ENCODE assay signal across 8 cellular contexts in the genomic region with DNA sequence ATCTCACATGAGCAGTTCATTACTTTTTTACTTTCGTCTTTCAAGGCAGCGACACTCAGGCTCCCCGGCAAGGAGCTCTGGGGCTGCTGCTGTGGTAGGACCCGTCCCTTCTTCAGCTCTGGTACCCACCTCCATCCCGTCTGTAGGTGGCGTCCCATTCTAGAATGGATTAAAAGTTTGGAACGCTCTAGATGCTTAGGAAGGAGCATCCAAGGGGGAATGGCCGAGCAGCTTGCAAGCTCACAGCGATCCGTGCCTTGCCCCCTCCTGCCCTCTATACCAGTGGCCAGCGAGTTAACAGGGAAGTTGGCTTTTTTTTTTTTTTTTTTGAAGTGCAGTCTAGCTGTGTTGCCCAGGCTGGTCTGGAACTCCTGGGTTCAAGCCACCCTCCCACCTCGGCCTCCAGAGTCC. TPM values are rescaled to one million over a fixed set of nuclear protein-coding genes. Genes with fewer than 3 reads are reported as not detected.
A peak's percentile ranks its signal among the peaks of the same experiment; 100 is the strongest.
DNase-seq lines count a peak whose midpoint lies in the region; ATAC-seq and TF ChIP-seq lines count a peak whose summit lies in the region.

No MANE protein-coding gene starts in this region.

- CTCF ChIA-PET in CD4-positive, alpha-beta memory T cell (lab: Charles Lee; ENCODE audit: partially characterized antibody): interaction anchor here (0.8 to 1.7 kb wide), 8 partner anchors 17 to 158 kb away, joined by 3 to 5 read pairs (median 3); no protein-coding TSS in a partner anchor

- ATAC-seq in GM21381 (IDR thresholded peaks at IDR 0.05; ENCODE audit: unreplicated experiment) (peak; percentile 71), SK-N-SH treated with all-trans-retinoic acid at 6 μM for 48 hours (peak; percentile 72), HG03045 (IDR thresholded peaks at IDR 0.05; ENCODE audit: unreplicated experiment) (no peak), gastrocnemius medialis (no peak)

- H3K9me3 Mint-ChIP-seq in CD4-positive, alpha-beta memory T cell: no peaks in the 10 kb centered on the region
- no peaks in the 10 kb centered on the region for H3K9me3 Mint-ChIP-seq in stimulated activated naive CD8-positive, alpha-beta T cell treated with anti-CD3 and anti-CD28 coated beads, Interleukin-15, Interleukin-2, amounts not matched to agents 100 ng/mL and 50 ng/mL, for 24 hours

- H3K4me1 ChIP-seq in CD4-positive, alpha-beta memory T cell (ENCODE audit: insufficient read depth, low read length): no peaks in the 10 kb centered on the region
- peaks cover 10 to 26% of the 10 kb centered on the region in 2 donors for H3K4me1 ChIP-seq in gastrocnemius medialis

- in situ Hi-C loops in gastrocnemius medialis (cut with MboI; ENCODE audit: low sequenced_read_pairs in 4 of 4): no loop called here

- TF ChIP-seq POLR2A in gastrocnemius medialis (IDR thresholded peaks at IDR 0.05): no peak

- no peaks in the 10 kb centered on the region for H3K27me3 Mint-ChIP-seq in CD4-positive, alpha-beta memory T cell
- no peaks in the 10 kb centered on the region for H3K27me3 Mint-ChIP-seq in stimulated activated naive CD8-positive, alpha-beta T cell treated with anti-CD3 and anti-CD28 coated beads, Interleukin-15, Interleukin-2, amounts not matched to agents 100 ng/mL and 50 ng/mL, for 24 hours

- POLR2A ChIA-PET in CD4-positive, alpha-beta memory T cell (lab: Charles Lee; ENCODE audit: partially characterized antibody): interaction anchor here (1.4 kb wide), 1 partner anchor 23 kb away, joined by 3 read pairs; a partner anchor contains a TSS

- no peaks in the 10 kb centered on the region for H3K9me3 ChIP-seq in CD4-positive, alpha-beta memory T cell (ENCODE audit: control insufficient read depth in 1 of 2, low read length in 2 of 2)
- no peaks in the 10 kb centered on the region for H3K9me3 ChIP-seq in gastrocnemius medialis

- no peaks in the 10 kb centered on the region for H3K36me3 Mint-ChIP-seq in CD4-positive, alpha-beta memory T cell
- no peaks in the 10 kb centered on the region for H3K36me3 Mint-ChIP-seq in stimulated activated naive CD8-positive, alpha-beta T cell treated with anti-CD3 and anti-CD28 coated beads, Interleukin-15, Interleukin-2, amounts not matched to agents 100 ng/mL and 50 ng/mL, for 24 hours (ENCODE audit: low read depth)

- no peak overlapping the region for H3K27ac ChIP-seq in CD4-positive, alpha-beta memory T cell (ENCODE audit: low read depth, low read length)
- no peak overlapping the region for H3K27ac ChIP-seq in gastrocnemius medialis

- peak overlapping the region in 1 of 7 donors; percentile 18 for H3K27ac Mint-ChIP-seq in CD4-positive, alpha-beta memory T cell
- no peak overlapping the region for H3K27ac Mint-ChIP-seq in stimulated activated naive CD8-positive, alpha-beta T cell treated with anti-CD3 and anti-CD28 coated beads, Interleukin-15, Interleukin-2, amounts not matched to agents 100 ng/mL and 50 ng/mL, for 24 hours

- DNase-seq in CD4-positive, alpha-beta memory T cell: peak in 2 of 5 donors; percentile 6 to 17
- DNase-seq in foreskin melanocyte: peak; percentile 90
- no peak for DNase-seq in gastrocnemius medialis
- DNase-seq in GOT3 (lab: John Stamatoyannopoulos, UW): no peak

- peak overlapping the region in 6 of 8 donors; percentile 24 to 63 (median 38) for H3K4me3 Mint-ChIP-seq in CD4-positive, alpha-beta memory T cell
- peak overlapping the region; percentile 27 for H3K4me3 Mint-ChIP-seq in stimulated activated naive CD8-positive, alpha-beta T cell treated with anti-CD3 and anti-CD28 coated beads, Interleukin-15, Interleukin-2, amounts not matched to agents 100 ng/mL and 50 ng/mL, for 24 hours

- H3K4me1 Mint-ChIP-seq in CD4-positive, alpha-beta memory T cell: peaks cover 0 to 8% (median 3%) of the 10 kb centered on the region in 4 donors
- H3K4me1 Mint-ChIP-seq in stimulated activated naive CD8-positive, alpha-beta T cell treated with anti-CD3 and anti-CD28 coated beads, Interleukin-15, Interleukin-2, amounts not matched to agents 100 ng/mL and 50 ng/mL, for 24 hours (ENCODE audit: low read depth): peaks cover 10% of the 10 kb centered on the region

- intact Hi-C loops in CD4-positive, alpha-beta memory T cell (cut with micrococcal nuclease): no loop called here
- intact Hi-C loops in gastrocnemius medialis (cut with DNase I; ENCODE audit: low total_unique reads): no loop called here

- no peaks in the 10 kb centered on the region for H3K27me3 ChIP-seq in CD4-positive, alpha-beta memory T cell (ENCODE audit: insufficient read depth, low read length)
- no peaks in the 10 kb centered on the region for H3K27me3 ChIP-seq in gastrocnemius medialis

- H3K4me3 ChIP-seq in CD4-positive, alpha-beta memory T cell (ENCODE audit: low read length in 2 of 2): no peak overlapping the region
- H3K4me3 ChIP-seq in gastrocnemius medialis: no peak overlapping the region

- TF ChIP-seq CTCF in gastrocnemius medialis (IDR thresholded peaks at IDR 0.05 in 4 of 5, conservative IDR thresholded peaks at IDR 0.05 in 1 of 5): no peak

- no peaks in the 10 kb centered on the region for H3K36me3 ChIP-seq in CD4-positive, alpha-beta memory T cell (ENCODE audit: insufficient read depth, low read length)
- no peaks in the 10 kb centered on the region for H3K36me3 ChIP-seq in gastrocnemius medialis

TF ChIP-seq in SK-N-SH treated with all-trans-retinoic acid at 6 μM for 48 hours, 23 proteins besides CTCF, POLR2A, EP300 and RAD21:
- TF ChIP-seq BACH2 (CRISPR knock-in tag; IDR thresholded peaks at IDR 0.05; ENCODE audit: borderline replicate concordance) (no peak), OSR1 (CRISPR knock-in tag; IDR thresholded peaks at IDR 0.05) (no peak), CSDC2 (CRISPR knock-in tag; IDR thresholded peaks at IDR 0.05) (no peak), TCF4 (CRISPR knock-in tag; IDR thresholded peaks at IDR 0.05; ENCODE audit: borderline replicate concordance) (no peak), SNAI2 (CRISPR knock-in tag; IDR thresholded peaks at IDR 0.05) (no peak)
- TF ChIP-seq, protein P1, sequence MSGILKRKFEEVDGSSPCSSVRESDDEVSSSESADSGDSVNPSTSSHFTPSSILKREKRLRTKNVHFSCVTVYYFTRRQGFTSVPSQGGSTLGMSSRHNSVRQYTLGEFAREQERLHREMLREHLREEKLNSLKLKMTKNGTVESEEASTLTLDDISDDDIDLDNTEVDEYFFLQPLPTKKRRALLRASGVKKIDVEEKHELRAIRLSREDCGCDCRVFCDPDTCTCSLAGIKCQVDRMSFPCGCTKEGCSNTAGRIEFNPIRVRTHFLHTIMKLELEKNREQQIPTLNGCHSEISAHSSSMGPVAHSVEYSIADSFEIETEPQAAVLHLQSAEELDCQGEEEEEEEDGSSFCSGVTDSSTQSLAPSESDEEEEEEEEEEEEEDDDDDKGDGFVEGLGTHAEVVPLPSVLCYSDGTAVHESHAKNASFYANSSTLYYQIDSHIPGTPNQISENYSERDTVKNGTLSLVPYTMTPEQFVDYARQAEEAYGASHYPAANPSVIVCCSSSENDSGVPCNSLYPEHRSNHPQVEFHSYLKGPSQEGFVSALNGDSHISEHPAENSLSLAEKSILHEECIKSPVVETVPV (CRISPR knock-in tag; IDR thresholded peaks at IDR 0.05): no peak
- TF ChIP-seq, protein P2, sequence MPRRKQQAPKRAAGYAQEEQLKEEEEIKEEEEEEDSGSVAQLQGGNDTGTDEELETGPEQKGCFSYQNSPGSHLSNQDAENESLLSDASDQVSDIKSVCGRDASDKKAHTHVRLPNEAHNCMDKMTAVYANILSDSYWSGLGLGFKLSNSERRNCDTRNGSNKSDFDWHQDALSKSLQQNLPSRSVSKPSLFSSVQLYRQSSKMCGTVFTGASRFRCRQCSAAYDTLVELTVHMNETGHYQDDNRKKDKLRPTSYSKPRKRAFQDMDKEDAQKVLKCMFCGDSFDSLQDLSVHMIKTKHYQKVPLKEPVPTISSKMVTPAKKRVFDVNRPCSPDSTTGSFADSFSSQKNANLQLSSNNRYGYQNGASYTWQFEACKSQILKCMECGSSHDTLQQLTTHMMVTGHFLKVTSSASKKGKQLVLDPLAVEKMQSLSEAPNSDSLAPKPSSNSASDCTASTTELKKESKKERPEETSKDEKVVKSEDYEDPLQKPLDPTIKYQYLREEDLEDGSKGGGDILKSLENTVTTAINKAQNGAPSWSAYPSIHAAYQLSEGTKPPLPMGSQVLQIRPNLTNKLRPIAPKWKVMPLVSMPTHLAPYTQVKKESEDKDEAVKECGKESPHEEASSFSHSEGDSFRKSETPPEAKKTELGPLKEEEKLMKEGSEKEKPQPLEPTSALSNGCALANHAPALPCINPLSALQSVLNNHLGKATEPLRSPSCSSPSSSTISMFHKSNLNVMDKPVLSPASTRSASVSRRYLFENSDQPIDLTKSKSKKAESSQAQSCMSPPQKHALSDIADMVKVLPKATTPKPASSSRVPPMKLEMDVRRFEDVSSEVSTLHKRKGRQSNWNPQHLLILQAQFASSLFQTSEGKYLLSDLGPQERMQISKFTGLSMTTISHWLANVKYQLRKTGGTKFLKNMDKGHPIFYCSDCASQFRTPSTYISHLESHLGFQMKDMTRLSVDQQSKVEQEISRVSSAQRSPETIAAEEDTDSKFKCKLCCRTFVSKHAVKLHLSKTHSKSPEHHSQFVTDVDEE (CRISPR knock-in tag; IDR thresholded peaks at IDR 0.05): no peak

RNA-seq across cellular contexts. Expression of a gene that starts 22.8 kb away (rescaled TPM):
- total RNA-seq in CD4-positive, alpha-beta memory T cell: 10 to 100 TPM; 10.3 to 12.0 TPM
- polyA plus RNA-seq in CD4-positive, alpha-beta memory T cell: 1 to 10 TPM in 1 of 2 donors, under 1 TPM in 1; 0.14 to 1.3 TPM
- 10 to 100 TPM in 1 of 4 donors, 1 to 10 TPM in 3; 2.9 to 14.8 (median 5.2) TPM for total RNA-seq in gastrocnemius medialis

RNA-seq across cellular contexts. Expression of a gene that starts 50.2 kb away (rescaled TPM):
- 1 to 10 TPM; 8.2 to 9.4 TPM for total RNA-seq in CD4-positive, alpha-beta memory T cell
- 1 to 10 TPM in 1 of 2 donors, under 1 TPM in 1; 0.81 to 3.7 TPM for polyA plus RNA-seq in CD4-positive, alpha-beta memory T cell
- 10 to 100 TPM in 1 of 4 donors, 1 to 10 TPM in 3; 6.3 to 11.5 (median 8.8) TPM for total RNA-seq in gastrocnemius medialis

RNA-seq across cellular contexts. Expression of a gene that starts 53.7 kb away (rescaled TPM):
- 10 to 100 TPM; 37.0 to 41.4 TPM for total RNA-seq in CD4-positive, alpha-beta memory T cell
- 10 to 100 TPM; 24.2 to 42.4 TPM for polyA plus RNA-seq in CD4-positive, alpha-beta memory T cell
- total RNA-seq in gastrocnemius medialis: 10 to 100 TPM; 15.3 to 36.4 (median 20.2) TPM

Comparison
In these comparisons a context has a peak if more than half of its experiments do, and no peak if none do; other contexts are left out.
1. ATAC-seq: peak in GM21381 (single experiment) and SK-N-SH treated with all-trans-retinoic acid at 6 μM for 48 hours (single experiment); none in HG03045 (single experiment) and gastrocnemius medialis (0 of 2).